Comparison of ENCODE assay signal across 25 cellular contexts in the genomic region with DNA sequence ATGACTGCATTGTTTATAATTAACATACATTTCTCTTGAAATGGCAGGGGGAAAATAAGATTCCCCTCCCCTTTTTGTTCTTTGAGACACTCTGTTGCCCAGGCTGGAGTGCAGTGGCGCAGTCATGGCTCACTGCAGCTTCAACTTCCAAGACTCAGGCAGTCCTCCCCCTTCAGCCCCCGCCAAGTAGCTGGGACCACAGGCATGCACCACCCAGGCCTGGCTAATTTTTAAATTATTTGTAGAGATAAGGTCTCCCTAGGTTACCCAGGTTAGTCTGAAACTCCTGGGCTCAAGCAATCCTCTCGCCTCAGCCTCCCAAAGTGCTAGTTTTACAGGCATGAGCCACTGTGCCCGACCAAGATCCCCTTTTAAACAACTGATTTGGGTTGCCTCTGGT.
DNase-seq lines count a peak whose midpoint lies in the region; ATAC-seq, FAIRE-seq and TF ChIP-seq lines count a peak whose summit lies in the region.
"Had no signal": no experiment of that assay in that cellular context is flagged by ENCODE, and none has a peak within 500 bp of the region (broad histone marks: within the 10 kb centered on the region; RNA-seq: fewer than 3 reads in every experiment).

No MANE protein-coding gene starts in this region.

- peaks cover 47 to 61% of the 10 kb centered on the region in 2 donors for H3K4me1 ChIP-seq in thyroid gland

- no peaks in the 10 kb centered on the region for H3K36me3 ChIP-seq in thyroid gland

- ATAC-seq in GM18867 (IDR thresholded peaks at IDR 0.05; ENCODE audit: unreplicated experiment) (no peak), HG02678 (IDR thresholded peaks at IDR 0.05; ENCODE audit: unreplicated experiment) (no peak)
- ATAC-seq: GM12878 had no signal

- H3K4me1 Mint-ChIP-seq in mesothelial cell of epicardium: peaks cover 64% of the 10 kb centered on the region

- DNase-seq in RCC 7860 (ENCODE audit: low spot score) (peak; percentile 53), caudate nucleus (lab: John Stamatoyannopoulos, UW) (no peak), mesothelial cell of epicardium (ENCODE audit: low spot score in 2 of 2, unreplicated experiment in 2 of 2) (no peak), thyroid gland (peak; percentile 86 to 88), anterior cingulate cortex (lab: John Stamatoyannopoulos, UW) (no peak)
- DNase-seq: CD4-positive, alpha-beta T cell; COR-L47; DMS 273 treated with DMSO at 0.1 percent for 48 hours; DMS79 treated with DMSO at 0.1 percent for 48 hours; GM23248; HCEC 1CT; IMR-90; MV-4-11; NCI-H1105 treated with DMSO at 0.1 percent for 48 hours; NCI-H1694; NCI-H2081; NCI-H2171; NCI-H345; NCI-H526; SHP77 had no signal

- peaks cover 3% of the 10 kb centered on the region for H3K36me3 Mint-ChIP-seq in mesothelial cell of epicardium

- intact Hi-C loops in thyroid gland (cut with DNase I): no loop called here

- H3K4me3 Mint-ChIP-seq in mesothelial cell of epicardium: peak overlapping the region; percentile 17
- H3K4me3 Mint-ChIP-seq: CD4-positive, alpha-beta T cell had no signal

- no peak for TF ChIP-seq POLR2A in thyroid gland (IDR thresholded peaks at IDR 0.05)

- FAIRE-seq in RCC 7860 (lab: Jason Lieb, UNC): peak; percentile 76
- FAIRE-seq: GM12878 had no signal

- peak overlapping the region; percentile 95 for H3K27ac Mint-ChIP-seq in mesothelial cell of epicardium
- H3K27ac Mint-ChIP-seq: CD4-positive, alpha-beta T cell had no signal

- no peaks in the 10 kb centered on the region for H3K9me3 ChIP-seq in thyroid gland

- H3K27me3 Mint-ChIP-seq in mesothelial cell of epicardium (ENCODE audit: low read depth): no peaks in the 10 kb centered on the region
- H3K27me3 Mint-ChIP-seq: CD4-positive, alpha-beta T cell had no signal

- TF ChIP-seq CTCF in mesothelial cell of epicardium (IDR thresholded peaks at IDR 0.05; ENCODE audit: unreplicated experiment) (no peak), thyroid gland (IDR thresholded peaks at IDR 0.05) (no peak)

- H3K27me3 ChIP-seq in thyroid gland: no peaks in the 10 kb centered on the region
- H3K27me3 ChIP-seq: BLaER1 had no signal

- H3K9me3 Mint-ChIP-seq in mesothelial cell of epicardium: no peaks in the 10 kb centered on the region
- H3K9me3 Mint-ChIP-seq: CD4-positive, alpha-beta T cell had no signal

- peak overlapping the region; percentile 26 for H3K27ac ChIP-seq in caudate nucleus (ENCODE audit: low read depth, low read length)
- peak overlapping the region; percentile 86 to 94 (median 93) for H3K27ac ChIP-seq in thyroid gland
- H3K27ac ChIP-seq: BLaER1, GM23248, KMS-11 had no signal

- whole genome bisulfite sequencing in thyroid gland, 2 donors: 52 to 56% methylated on average over 4 of the region's 4 CpGs

- no peak overlapping the region for H3K4me3 ChIP-seq in thyroid gland (replicated peaks in 1 of 3)
- H3K4me3 ChIP-seq: BLaER1, GM12878, GM23248 had no signal

Comparison
In these comparisons a context has a peak if more than half of its experiments do, and no peak if none do; other contexts are left out.
1. DNase-seq: peak in RCC 7860 (single experiment) and thyroid gland (2 of 2); none in caudate nucleus (0 of 61), mesothelial cell of epicardium (0 of 2) and anterior cingulate cortex (0 of 58).